In the genomic region with DNA sequence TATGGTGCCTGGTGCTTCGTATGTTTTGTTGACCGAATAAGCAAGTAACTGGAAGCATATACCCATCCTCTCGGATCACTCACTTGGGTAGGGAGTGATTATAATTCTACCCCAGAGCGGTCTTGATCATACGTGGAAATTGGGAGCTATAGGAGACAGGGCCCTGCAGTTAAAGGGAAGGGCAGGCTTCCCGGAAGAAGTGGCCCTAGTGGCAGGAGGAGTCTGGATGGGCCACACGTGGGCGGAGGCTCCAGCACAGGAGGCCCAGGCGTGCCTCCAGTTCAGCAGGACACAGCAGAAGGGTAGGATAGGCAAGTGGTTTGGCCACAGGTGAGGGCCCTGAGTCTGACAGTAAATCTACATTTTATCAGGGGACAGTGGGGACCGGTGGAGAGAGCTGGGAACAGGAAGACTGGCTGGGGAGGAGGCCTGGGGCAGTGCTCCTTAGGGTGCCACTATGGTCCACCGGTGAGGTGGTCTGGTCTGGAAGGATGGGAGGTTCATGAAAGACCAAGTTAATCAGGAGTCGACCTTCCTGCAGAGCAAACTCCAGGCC, we compare ENCODE assay signal across 1 cellular context.
TF ChIP-seq lines count a peak whose summit lies in the region.

No MANE protein-coding gene starts in this region.

TF ChIP-seq in WTC11, 78 proteins besides CTCF, POLR2A, EP300 and RAD21 (continued from another document):
- TF ChIP-seq, protein P1, sequence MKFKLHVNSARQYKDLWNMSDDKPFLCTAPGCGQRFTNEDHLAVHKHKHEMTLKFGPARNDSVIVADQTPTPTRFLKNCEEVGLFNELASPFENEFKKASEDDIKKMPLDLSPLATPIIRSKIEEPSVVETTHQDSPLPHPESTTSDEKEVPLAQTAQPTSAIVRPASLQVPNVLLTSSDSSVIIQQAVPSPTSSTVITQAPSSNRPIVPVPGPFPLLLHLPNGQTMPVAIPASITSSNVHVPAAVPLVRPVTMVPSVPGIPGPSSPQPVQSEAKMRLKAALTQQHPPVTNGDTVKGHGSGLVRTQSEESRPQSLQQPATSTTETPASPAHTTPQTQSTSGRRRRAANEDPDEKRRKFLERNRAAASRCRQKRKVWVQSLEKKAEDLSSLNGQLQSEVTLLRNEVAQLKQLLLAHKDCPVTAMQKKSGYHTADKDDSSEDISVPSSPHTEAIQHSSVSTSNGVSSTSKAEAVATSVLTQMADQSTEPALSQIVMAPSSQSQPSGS (CRISPR knock-in tag; IDR thresholded peaks at IDR 0.05; ENCODE audit: borderline replicate concordance, low read depth), result 0 out of 2 replicates have a peak, but pooled peaks have one; percentile 32
- no peak for TF ChIP-seq ZNF232 (CRISPR knock-in tag; IDR thresholded peaks at IDR 0.05)
